9 cellular contexts compared by ENCODE assay signal in genomic region chr16:27316038-27316680, GRCh38. TPM values are rescaled to one million over a fixed set of nuclear protein-coding genes. Genes with fewer than 3 reads are reported as not detected.
DNase-seq lines count a peak whose midpoint lies in the region; ATAC-seq and TF ChIP-seq lines count a peak whose summit lies in the region.
"Had no signal": no experiment of that assay in that cellular context is flagged by ENCODE, and none has a peak within 500 bp of the region (broad histone marks: within the 10 kb centered on the region; RNA-seq: fewer than 3 reads in every experiment).

No MANE protein-coding gene starts in this region.

- TF ChIP-seq CTCF in astrocyte of the cerebellum (IDR thresholded peaks at IDR 0.05; ENCODE audit: low read depth, low read length, missing control alignments) (no peak), thoracic aorta (IDR thresholded peaks at IDR 0.05) (no peak), glutamatergic neuron (IDR thresholded peaks at IDR 0.05; ENCODE audit: partially characterized antibody, unreplicated experiment) (no peak)

- H3K27me3 ChIP-seq in thoracic aorta (replicated peaks; ENCODE audit: insufficient read depth) = no peaks in the 10 kb centered on the region

- H3K4me3 Mint-ChIP-seq in memory B cell (peak overlapping the region; percentile 27), glutamatergic neuron (ENCODE audit: unreplicated experiment) (no peak overlapping the region)

- H3K4me3 ChIP-seq in astrocyte of the cerebellum (ENCODE audit: low read depth, low read length) = peak overlapping the region; percentile 66
- H3K4me3 ChIP-seq in thoracic aorta = peak overlapping the region; percentile 81

- in situ Hi-C loops in astrocyte of the cerebellum (cut with HindIII; ENCODE audit: low sequenced_read_pairs) = no loop called here

- H3K36me3 Mint-ChIP-seq in memory B cell (no peaks in the 10 kb centered on the region), glutamatergic neuron (ENCODE audit: unreplicated experiment) (no peaks in the 10 kb centered on the region)

- DNase-seq in activated CD8-positive, alpha-beta memory T cell treated with anti-CD3 and anti-CD28 coated beads for 24 hours = peak; percentile 57
- DNase-seq in activated CD8-positive, alpha-beta memory T cell treated with anti-CD3 and anti-CD28 coated beads, Interleukin-2, amount 50 U/mL, for 4 hours = no peak
- DNase-seq in astrocyte of the cerebellum (ENCODE audit: low read depth) (no peak), memory B cell (ENCODE audit: low spot score in 2 of 2) (no peak), thoracic aorta (ENCODE audit: low spot score) (no peak), NCI-H2227 treated with DMSO at 0.1 percent for 48 hours (lab: John Stamatoyannopoulos, UW) (no peak), glutamatergic neuron (no peak)
- DNase-seq: NCI-H1105 treated with DMSO at 0.1 percent for 48 hours had no signal

- H3K9me3 Mint-ChIP-seq in memory B cell = no peaks in the 10 kb centered on the region
- H3K9me3 Mint-ChIP-seq in glutamatergic neuron (ENCODE audit: unreplicated experiment) = peaks cover 4% of the 10 kb centered on the region

- H3K27ac Mint-ChIP-seq in memory B cell = peak overlapping the region; percentile 76
- no peak overlapping the region for H3K27ac Mint-ChIP-seq in glutamatergic neuron (ENCODE audit: unreplicated experiment)

- H3K27ac ChIP-seq in thoracic aorta = peak overlapping the region in 1 of 2 donors; percentile 89

- H3K4me1 Mint-ChIP-seq in memory B cell = peaks cover 39% of the 10 kb centered on the region
- H3K4me1 Mint-ChIP-seq in glutamatergic neuron (ENCODE audit: low read depth, unreplicated experiment) = peaks cover 4% of the 10 kb centered on the region

- H3K9me3 ChIP-seq in thoracic aorta = no peaks in the 10 kb centered on the region

- H3K36me3 ChIP-seq in thoracic aorta = no peaks in the 10 kb centered on the region

- H3K4me1 ChIP-seq in thoracic aorta (ENCODE audit: control insufficient read depth in 1 of 2, low read depth in 2 of 2) = peaks cover 15 to 62% of the 10 kb centered on the region in 2 donors

- no peaks in the 10 kb centered on the region for H3K27me3 Mint-ChIP-seq in memory B cell
- H3K27me3 Mint-ChIP-seq in glutamatergic neuron (ENCODE audit: unreplicated experiment) = peaks cover 9% of the 10 kb centered on the region

- ATAC-seq in memory B cell (ENCODE audit: low read depth) (no peak), thoracic aorta (ENCODE audit: insufficient number of reproducible peaks, low FRiP score, low read depth) (no peak), HG03039 (IDR thresholded peaks at IDR 0.05; ENCODE audit: unreplicated experiment) (no peak)

RNA-seq across cellular contexts. Expression of gene IL4R, which starts 2.4 kb away (rescaled TPM):
- total RNA-seq in thoracic aorta (100 to 1,000 TPM in 1 of 2 donors, 10 to 100 TPM in 1; 46.2 to 148 TPM), glutamatergic neuron (ENCODE audit: unreplicated experiment) (10.8 TPM)

RNA-seq across cellular contexts. Expression of gene NSMCE1, which starts 47.6 kb away (rescaled TPM):
- total RNA-seq in thoracic aorta (10 to 100 TPM; 23.8 to 44.5 TPM), glutamatergic neuron (ENCODE audit: unreplicated experiment) (32.7 TPM)
